Comparison of ENCODE assay signal across 10 cellular contexts in genomic region chr14:91366749-91367148, GRCh38. TPM values are rescaled to one million over a fixed set of nuclear protein-coding genes. Genes with fewer than 3 reads are reported as not detected.
A peak's percentile ranks its signal among the peaks of the same experiment; 100 is the strongest.
DNase-seq lines count a peak whose midpoint lies in the region; ATAC-seq and TF ChIP-seq lines count a peak whose summit lies in the region.
"Had no signal": no experiment of that assay in that cellular context is flagged by ENCODE, and none has a peak within 500 bp of the region (broad histone marks: within the 10 kb centered on the region; RNA-seq: fewer than 3 reads in every experiment).

No MANE protein-coding gene starts in this region.

- H3K9me3 Mint-ChIP-seq in activated CD4-positive, alpha-beta T cell treated with anti-CD3 and anti-CD28 coated beads for 36 hours (ENCODE audit: low read depth), result no peaks in the 10 kb centered on the region
- H3K9me3 Mint-ChIP-seq in central memory CD8-positive, alpha-beta T cell, result no peaks in the 10 kb centered on the region

- intact Hi-C loops in activated CD4-positive, alpha-beta T cell treated with anti-CD3 and anti-CD28 coated beads for 36 hours (cut with DNase I, micrococcal nuclease), result loop anchor here in 1 of 2 experiments (1.0 kb wide), 1 partner anchor 15 kb away; no protein-coding TSS in a partner anchor
- intact Hi-C loops in PC-3 (cut with micrococcal nuclease), result no loop called here
- intact Hi-C loops in spleen (cut with DNase I; ENCODE audit: low total_unique reads), result loop anchor here (10.0 kb wide), 1 partner anchor 48 kb away; the partner anchor contains the start of gene CCDC88C
- intact Hi-C loops in left ventricle myocardium superior (cut with micrococcal nuclease), result no loop called here

- H3K9ac ChIP-seq in PC-3 (ENCODE audit: low read length), result no peak overlapping the region

- H3K27me3 ChIP-seq in PC-3 (ENCODE audit: low read length), result no peaks in the 10 kb centered on the region
- no peaks in the 10 kb centered on the region for H3K27me3 ChIP-seq in spleen (replicated peaks in 1 of 7)

- no peaks in the 10 kb centered on the region for H4K20me1 ChIP-seq in PC-3 (ENCODE audit: low read length)

- H3K27me3 Mint-ChIP-seq in activated CD4-positive, alpha-beta T cell treated with anti-CD3 and anti-CD28 coated beads for 36 hours, result no peaks in the 10 kb centered on the region
- H3K27me3 Mint-ChIP-seq in central memory CD8-positive, alpha-beta T cell, result no peaks in the 10 kb centered on the region

- no peak for DNase-seq in activated CD4-positive, alpha-beta T cell treated with anti-CD3 and anti-CD28 coated beads for 36 hours
- DNase-seq in activated CD4-positive, alpha-beta T cell treated with anti-CD3 and anti-CD28 coated beads, Interleukin-2, amount 50 U/mL, for 4 hours, result no peak
- no peak for DNase-seq in PC-3
- DNase-seq in central memory CD8-positive, alpha-beta T cell (ENCODE audit: low spot score in 2 of 2), result no peak
- DNase-seq in spleen, result no peak
- no peak for DNase-seq in NCI-H2029 treated with DMSO at 0.1 percent for 48 hours (lab: John Stamatoyannopoulos, UW)
- no peak for DNase-seq in T-helper 9 cell
- DNase-seq in left ventricle myocardium superior, result no peak
- DNase-seq: DND-41, NCI-H2171 had no signal

- H3K9me2 ChIP-seq in PC-3 (replicated peaks; ENCODE audit: low read length), result no peaks in the 10 kb centered on the region

- no peaks in the 10 kb centered on the region for H3F3A ChIP-seq in PC-3 (ENCODE audit: low read length, unreplicated experiment)

- BruUV-seq in PC-3 (replicated peaks; lab: Mats Ljungman, UMichigan), result no TSS peak

- H2AFZ ChIP-seq in PC-3 (ENCODE audit: low read length), result no peak overlapping the region

- POLR2A ChIA-PET in activated CD4-positive, alpha-beta T cell treated with anti-CD3 and anti-CD28 coated beads for 36 hours (lab: Charles Lee), result interaction anchor here (1.2 kb wide), 1 partner anchor 49 kb away, joined by 3 read pairs; no protein-coding TSS in a partner anchor
- POLR2A ChIA-PET in PC-3 (lab: Charles Lee; ENCODE audit: unreplicated experiment), result interaction anchor here (0.7 kb wide), 1 partner anchor 10 kb away, joined by 4 read pairs; no protein-coding TSS in a partner anchor

- H3K4me2 ChIP-seq in PC-3 (ENCODE audit: low read length), result no peak overlapping the region

- H3K4me3 ChIP-seq in PC-3 (ENCODE audit: low read length) (no peak overlapping the region), spleen (peak overlapping the region in 1 of 8 donors; percentile 41)

- TF ChIP-seq POLR2A in spleen (IDR thresholded peaks at IDR 0.05), result no peak

- H3K27ac ChIP-seq in PC-3 (ENCODE audit: low read length) (peak overlapping the region; percentile 9; the same call in 1 of the 2 replicates), spleen (peak overlapping the region in 7 of 8 donors; percentile 10 to 86 (median 70))

- H3K4me1 Mint-ChIP-seq in activated CD4-positive, alpha-beta T cell treated with anti-CD3 and anti-CD28 coated beads for 36 hours, result peaks cover 85% of the 10 kb centered on the region
- peaks cover 80% of the 10 kb centered on the region for H3K4me1 Mint-ChIP-seq in central memory CD8-positive, alpha-beta T cell

- no peak for TF ChIP-seq CTCF in PC-3 (conservative IDR thresholded peaks at IDR 0.05; ENCODE audit: low read depth, low read length)
- TF ChIP-seq CTCF in spleen (IDR thresholded peaks at IDR 0.05 in 8 of 11, conservative IDR thresholded peaks at IDR 0.05 in 3 of 11), result no peak

- H3K4me1 ChIP-seq in PC-3 (ENCODE audit: insufficient read depth, low read length) (peaks cover 21% of the 10 kb centered on the region), spleen (peaks cover 66 to 100% (median 98%) of the 10 kb centered on the region in 6 donors)

- H3K27ac Mint-ChIP-seq in activated CD4-positive, alpha-beta T cell treated with anti-CD3 and anti-CD28 coated beads for 36 hours, result peak overlapping the region; percentile 61
- peak overlapping the region; percentile 94 for H3K27ac Mint-ChIP-seq in central memory CD8-positive, alpha-beta T cell (ENCODE audit: low read depth)

- 62 to 66% (median 65%) methylated on average over 6 of the region's 6 CpGs for WGBS in spleen, 5 donors

- CTCF ChIA-PET in activated CD4-positive, alpha-beta T cell treated with anti-CD3 and anti-CD28 coated beads for 36 hours (lab: Charles Lee), result interaction anchor here (0.6 to 3.5 kb wide), 6 partner anchors 9 to 589 kb away, joined by 3 to 24 read pairs (median 4); no protein-coding TSS in a partner anchor
- CTCF ChIA-PET in PC-3 (lab: Charles Lee), result no interaction called here

- H3K4me3 Mint-ChIP-seq in activated CD4-positive, alpha-beta T cell treated with anti-CD3 and anti-CD28 coated beads for 36 hours, result peak overlapping the region; percentile 43
- H3K4me3 Mint-ChIP-seq in central memory CD8-positive, alpha-beta T cell, result peak overlapping the region; percentile 75

- H3K9me3 ChIP-seq in PC-3 (ENCODE audit: low read length) (no peaks in the 10 kb centered on the region), spleen (no peaks in the 10 kb centered on the region)

- no peak for ATAC-seq in activated CD4-positive, alpha-beta T cell treated with anti-CD3 and anti-CD28 coated beads for 36 hours
- ATAC-seq in PC-3, result no peak
- ATAC-seq in central memory CD8-positive, alpha-beta T cell (replicated peaks; ENCODE audit: extremely low read depth, poor library complexity, severe bottlenecking), result no peak
- ATAC-seq in left ventricle myocardium superior, result no peak

- peaks cover 2% of the 10 kb centered on the region for H3K36me3 Mint-ChIP-seq in activated CD4-positive, alpha-beta T cell treated with anti-CD3 and anti-CD28 coated beads for 36 hours (ENCODE audit: low read depth)
- H3K36me3 Mint-ChIP-seq in central memory CD8-positive, alpha-beta T cell (ENCODE audit: insufficient read depth), result peaks cover 18% of the 10 kb centered on the region

- peaks cover 57% of the 10 kb centered on the region for H3K79me2 ChIP-seq in PC-3 (ENCODE audit: low read length)

- H3K36me3 ChIP-seq in PC-3 (ENCODE audit: low read depth, low read length) (no peaks in the 10 kb centered on the region), spleen (peaks cover 0 to 2% (median 0%) of the 10 kb centered on the region in 6 donors)

RNA-seq across cellular contexts. Expression of gene CCDC88C, which starts 50.9 kb away (rescaled TPM):
- 10 to 100 TPM; 73.7 to 82.8 TPM for total RNA-seq in activated CD4-positive, alpha-beta T cell treated with anti-CD3 and anti-CD28 coated beads for 36 hours
- total RNA-seq in PC-3 (2014; rRNA removed) (19.7 and 27.4 TPM in 2 replicates), spleen (100 to 1,000 TPM in 6 of 7 donors, 10 to 100 TPM in 1; 96.4 to 136 (median 107) TPM), left ventricle myocardium superior (3.2 TPM)
- 10 to 100 TPM; 23.2 to 38.4 (median 29.8) TPM for polyA plus RNA-seq in spleen
